In the genomic region with DNA sequence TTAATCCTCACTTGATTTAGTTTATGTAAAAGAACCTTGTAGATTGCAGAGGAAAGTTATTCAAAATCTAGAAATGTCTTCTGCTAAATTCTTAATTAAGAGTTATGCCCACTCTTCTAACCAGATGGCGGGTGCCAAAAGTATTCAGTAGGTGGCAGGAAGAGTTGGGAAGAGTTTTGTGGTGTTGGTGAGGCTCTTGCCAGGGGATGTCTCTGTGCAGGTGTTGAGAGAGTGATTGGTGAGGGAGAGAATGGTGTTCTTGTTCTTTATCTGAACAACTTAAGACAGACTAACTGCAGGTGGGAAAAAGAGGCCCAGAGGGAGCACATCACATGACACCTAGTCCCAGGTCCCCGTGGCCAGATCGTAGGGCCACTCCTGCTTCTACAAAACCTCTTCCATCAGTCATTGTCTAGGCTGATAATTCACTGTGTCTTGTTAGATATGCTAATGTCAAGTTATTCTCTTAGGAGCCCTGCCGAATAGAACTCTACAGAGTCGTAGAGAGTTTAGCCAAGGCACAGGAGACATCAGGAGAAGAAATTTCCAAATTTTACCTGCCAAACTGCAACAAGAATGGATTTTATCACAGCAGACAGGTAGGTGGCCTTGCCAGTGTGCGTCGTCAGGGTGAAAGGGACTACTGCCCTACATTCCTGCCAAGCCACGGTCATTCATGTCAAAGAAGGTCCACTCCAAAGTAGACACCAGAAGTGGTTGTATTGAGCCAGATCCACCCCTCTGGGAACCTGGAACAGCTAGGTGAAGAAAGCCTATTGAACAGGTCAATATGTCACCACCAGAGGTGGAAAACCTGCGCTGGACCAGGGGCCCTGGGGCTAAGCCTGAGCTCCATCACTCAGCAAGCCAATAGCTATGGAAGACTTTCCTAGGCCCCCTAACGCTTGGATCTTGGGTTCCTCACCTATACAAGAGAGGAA, we compare ENCODE assay signal across 2 cellular contexts.
TF ChIP-seq lines count a peak whose summit lies in the region.

No MANE protein-coding gene starts in this region.

TF ChIP-seq in HCT116, 20 proteins besides CTCF, POLR2A, EP300 and RAD21:
- no peak for TF ChIP-seq CEBPB (IDR thresholded peaks at IDR 0.05; ENCODE audit: low read depth)
- TF ChIP-seq TCF7L2 (IDR thresholded peaks at IDR 0.05; ENCODE audit: borderline replicate concordance, extremely low read depth, insufficient read depth, insufficient read length), result no peak
- no peak for TF ChIP-seq YY1 (IDR thresholded peaks at IDR 0.05; ENCODE audit: extremely low read depth, insufficient replicate concordance, low read depth, low read length)
- TF ChIP-seq ELF1 (IDR thresholded peaks at IDR 0.05; ENCODE audit: borderline replicate concordance, low read depth), result no peak
- TF ChIP-seq, protein P1, sequence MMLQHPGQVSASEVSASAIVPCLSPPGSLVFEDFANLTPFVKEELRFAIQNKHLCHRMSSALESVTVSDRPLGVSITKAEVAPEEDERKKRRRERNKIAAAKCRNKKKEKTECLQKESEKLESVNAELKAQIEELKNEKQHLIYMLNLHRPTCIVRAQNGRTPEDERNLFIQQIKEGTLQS (IDR thresholded peaks at IDR 0.05), result no peak
- TF ChIP-seq EZH2 (IDR thresholded peaks at IDR 0.05), result no peak
- TF ChIP-seq JUND (IDR thresholded peaks at IDR 0.05), result no peak
- no peak for TF ChIP-seq ZNF274 (IDR thresholded peaks at IDR 0.05; ENCODE audit: low read depth, low read length)
- no peak for TF ChIP-seq EGR1 (IDR thresholded peaks at IDR 0.05; ENCODE audit: low read depth)
- TF ChIP-seq, protein P2, sequence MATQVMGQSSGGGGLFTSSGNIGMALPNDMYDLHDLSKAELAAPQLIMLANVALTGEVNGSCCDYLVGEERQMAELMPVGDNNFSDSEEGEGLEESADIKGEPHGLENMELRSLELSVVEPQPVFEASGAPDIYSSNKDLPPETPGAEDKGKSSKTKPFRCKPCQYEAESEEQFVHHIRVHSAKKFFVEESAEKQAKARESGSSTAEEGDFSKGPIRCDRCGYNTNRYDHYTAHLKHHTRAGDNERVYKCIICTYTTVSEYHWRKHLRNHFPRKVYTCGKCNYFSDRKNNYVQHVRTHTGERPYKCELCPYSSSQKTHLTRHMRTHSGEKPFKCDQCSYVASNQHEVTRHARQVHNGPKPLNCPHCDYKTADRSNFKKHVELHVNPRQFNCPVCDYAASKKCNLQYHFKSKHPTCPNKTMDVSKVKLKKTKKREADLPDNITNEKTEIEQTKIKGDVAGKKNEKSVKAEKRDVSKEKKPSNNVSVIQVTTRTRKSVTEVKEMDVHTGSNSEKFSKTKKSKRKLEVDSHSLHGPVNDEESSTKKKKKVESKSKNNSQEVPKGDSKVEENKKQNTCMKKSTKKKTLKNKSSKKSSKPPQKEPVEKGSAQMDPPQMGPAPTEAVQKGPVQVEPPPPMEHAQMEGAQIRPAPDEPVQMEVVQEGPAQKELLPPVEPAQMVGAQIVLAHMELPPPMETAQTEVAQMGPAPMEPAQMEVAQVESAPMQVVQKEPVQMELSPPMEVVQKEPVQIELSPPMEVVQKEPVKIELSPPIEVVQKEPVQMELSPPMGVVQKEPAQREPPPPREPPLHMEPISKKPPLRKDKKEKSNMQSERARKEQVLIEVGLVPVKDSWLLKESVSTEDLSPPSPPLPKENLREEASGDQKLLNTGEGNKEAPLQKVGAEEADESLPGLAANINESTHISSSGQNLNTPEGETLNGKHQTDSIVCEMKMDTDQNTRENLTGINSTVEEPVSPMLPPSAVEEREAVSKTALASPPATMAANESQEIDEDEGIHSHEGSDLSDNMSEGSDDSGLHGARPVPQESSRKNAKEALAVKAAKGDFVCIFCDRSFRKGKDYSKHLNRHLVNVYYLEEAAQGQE (IDR thresholded peaks at IDR 0.05; ENCODE audit: low read depth), result no peak
- TF ChIP-seq, protein P3, sequence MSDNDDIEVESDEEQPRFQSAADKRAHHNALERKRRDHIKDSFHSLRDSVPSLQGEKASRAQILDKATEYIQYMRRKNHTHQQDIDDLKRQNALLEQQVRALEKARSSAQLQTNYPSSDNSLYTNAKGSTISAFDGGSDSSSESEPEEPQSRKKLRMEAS (IDR thresholded peaks at IDR 0.05), result no peak
- no peak for TF ChIP-seq SRF (IDR thresholded peaks at IDR 0.05; ENCODE audit: low read depth)
- no peak for TF ChIP-seq SIN3A (IDR thresholded peaks at IDR 0.05; ENCODE audit: low read depth)
- no peak for TF ChIP-seq FOSL1 (IDR thresholded peaks at IDR 0.05; ENCODE audit: low read depth)
- TF ChIP-seq SP1 (IDR thresholded peaks at IDR 0.05; ENCODE audit: low read depth), result no peak
- no peak for TF ChIP-seq POLR2AphosphoS5 (IDR thresholded peaks at IDR 0.05; ENCODE audit: low read depth, low read length)
- no peak for TF ChIP-seq ZFX (IDR thresholded peaks at IDR 0.05)
- no peak for TF ChIP-seq EZH2phosphoT487 (IDR thresholded peaks at IDR 0.05; ENCODE audit: borderline replicate concordance)
- TF ChIP-seq CBX3 (IDR thresholded peaks at IDR 0.05; ENCODE audit: low read depth), result no peak
TF ChIP-seq in HCT116: peak in this region for 0.

TF ChIP-seq in liver, 16 proteins besides CTCF, POLR2A, EP300 and RAD21:
- TF ChIP-seq RXRA (IDR thresholded peaks at IDR 0.05) (peak in 1 of 2 donors; percentile 14), TAF1 (conservative IDR thresholded peaks at IDR 0.05) (no peak), SP1 (IDR thresholded peaks at IDR 0.05) (peak; percentile 28), EGR1 (IDR thresholded peaks at IDR 0.05; ENCODE audit: low read depth in 2 of 2) (peak; percentile 5 to 20), GABPA (IDR thresholded peaks at IDR 0.05 in 1 of 2, conservative IDR thresholded peaks at IDR 0.05 in 1 of 2) (no peak), FOXA2 (IDR thresholded peaks at IDR 0.05) (no peak), FOXA1 (IDR thresholded peaks at IDR 0.05) (peak; percentile 8), NR2F2 (IDR thresholded peaks at IDR 0.05) (no peak), HNF4A (conservative IDR thresholded peaks at IDR 0.05) (no peak), HNF4G (IDR thresholded peaks at IDR 0.05) (no peak), JUND (IDR thresholded peaks at IDR 0.05) (peak; percentile 17 to 43), YY1 (IDR thresholded peaks at IDR 0.05) (no peak)
- TF ChIP-seq, protein P1 (IDR thresholded peaks at IDR 0.05), result no peak
- TF ChIP-seq, protein P4, sequence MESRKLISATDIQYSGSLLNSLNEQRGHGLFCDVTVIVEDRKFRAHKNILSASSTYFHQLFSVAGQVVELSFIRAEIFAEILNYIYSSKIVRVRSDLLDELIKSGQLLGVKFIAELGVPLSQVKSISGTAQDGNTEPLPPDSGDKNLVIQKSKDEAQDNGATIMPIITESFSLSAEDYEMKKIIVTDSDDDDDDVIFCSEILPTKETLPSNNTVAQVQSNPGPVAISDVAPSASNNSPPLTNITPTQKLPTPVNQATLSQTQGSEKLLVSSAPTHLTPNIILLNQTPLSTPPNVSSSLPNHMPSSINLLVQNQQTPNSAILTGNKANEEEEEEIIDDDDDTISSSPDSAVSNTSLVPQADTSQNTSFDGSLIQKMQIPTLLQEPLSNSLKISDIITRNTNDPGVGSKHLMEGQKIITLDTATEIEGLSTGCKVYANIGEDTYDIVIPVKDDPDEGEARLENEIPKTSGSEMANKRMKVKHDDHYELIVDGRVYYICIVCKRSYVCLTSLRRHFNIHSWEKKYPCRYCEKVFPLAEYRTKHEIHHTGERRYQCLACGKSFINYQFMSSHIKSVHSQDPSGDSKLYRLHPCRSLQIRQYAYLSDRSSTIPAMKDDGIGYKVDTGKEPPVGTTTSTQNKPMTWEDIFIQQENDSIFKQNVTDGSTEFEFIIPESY (IDR thresholded peaks at IDR 0.05), result peak; percentile 6
- TF ChIP-seq, protein P3 (IDR thresholded peaks at IDR 0.05), result no peak
- TF ChIP-seq, protein P2 (IDR thresholded peaks at IDR 0.05), result no peak
